Comparison of ENCODE assay signal across 16 cellular contexts in genomic region chr1:36153476-36153875, GRCh38. TPM values are rescaled to one million over a fixed set of nuclear protein-coding genes. Genes with fewer than 3 reads are reported as not detected.
DNase-seq lines count a peak whose midpoint lies in the region; ATAC-seq and TF ChIP-seq lines count a peak whose summit lies in the region.
"Had no signal": no experiment of that assay in that cellular context is flagged by ENCODE, and none has a peak within 500 bp of the region (broad histone marks: within the 10 kb centered on the region; RNA-seq: fewer than 3 reads in every experiment).

No MANE protein-coding gene starts in this region.

- TF ChIP-seq EP300 in esophagus muscularis mucosa (IDR thresholded peaks at IDR 0.05): no peak

- H3K4me1 ChIP-seq in esophagus muscularis mucosa: peaks cover 51 to 78% (median 63%) of the 10 kb centered on the region in 4 donors

- H3K4me3 ChIP-seq in esophagus muscularis mucosa: no peak overlapping the region
- H3K4me3 ChIP-seq: PC-9 had no signal

- CTCF ChIA-PET in activated naive CD4-positive, alpha-beta T cell treated with anti-CD3 and anti-CD28 coated beads for 36 hours (lab: Charles Lee): interaction anchor here (1.1 to 2.7 kb wide), 2 partner anchors 35 to 71 kb away, joined by 3 to 15 read pairs; partner anchors contain the start of gene THRAP3
- CTCF ChIA-PET in RWPE1 (lab: Yijun Ruan, JAX): no interaction called here

- H3K27ac ChIP-seq in RWPE1 (peak overlapping the region; percentile 99), esophagus muscularis mucosa (replicated peaks in 1 of 4) (peak overlapping the region in 3 of 4 donors; percentile 98 to 99 (median 99))
- H3K27ac ChIP-seq: epithelial cell of prostate, PC-9 had no signal

- H3K36me3 ChIP-seq in esophagus muscularis mucosa: peaks cover 0 to 5% (median 0%) of the 10 kb centered on the region in 4 donors

- H3K4me3 Mint-ChIP-seq in activated naive CD4-positive, alpha-beta T cell treated with anti-CD3 and anti-CD28 coated beads for 36 hours: no peak overlapping the region
- H3K4me3 Mint-ChIP-seq in stimulated activated memory B cell treated with anti-CD40 and anti-IgM and Interleukin-4, amounts not matched to agents 10 μg/mL and 1 μg/mL and 100 μg/mL, for 72 hours: no peak overlapping the region

- H3K27ac Mint-ChIP-seq in activated naive CD4-positive, alpha-beta T cell treated with anti-CD3 and anti-CD28 coated beads for 36 hours: peak overlapping the region; percentile 81
- peak overlapping the region; percentile 94 for H3K27ac Mint-ChIP-seq in stimulated activated memory B cell treated with anti-CD40 and anti-IgM and Interleukin-4, amounts not matched to agents 10 μg/mL and 1 μg/mL and 100 μg/mL, for 72 hours

- 93% methylated on average over 6 of the region's 6 CpGs for WGBS in esophagus muscularis mucosa

- no peaks in the 10 kb centered on the region for H3K9me3 Mint-ChIP-seq in activated naive CD4-positive, alpha-beta T cell treated with anti-CD3 and anti-CD28 coated beads for 36 hours
- no peaks in the 10 kb centered on the region for H3K9me3 Mint-ChIP-seq in stimulated activated memory B cell treated with anti-CD40 and anti-IgM and Interleukin-4, amounts not matched to agents 10 μg/mL and 1 μg/mL and 100 μg/mL, for 72 hours

- H3K9me3 ChIP-seq in esophagus muscularis mucosa: no peaks in the 10 kb centered on the region

- no peak for TF ChIP-seq POLR2A in esophagus muscularis mucosa (IDR thresholded peaks at IDR 0.05; ENCODE audit: low read depth)

- TF ChIP-seq CTCF in RWPE1 (conservative IDR thresholded peaks at IDR 0.05; ENCODE audit: low read depth) (no peak), esophagus muscularis mucosa (IDR thresholded peaks at IDR 0.05) (no peak)

- H3K36me3 Mint-ChIP-seq in activated naive CD4-positive, alpha-beta T cell treated with anti-CD3 and anti-CD28 coated beads for 36 hours (ENCODE audit: low read depth): peaks cover 6% of the 10 kb centered on the region
- H3K36me3 Mint-ChIP-seq in stimulated activated memory B cell treated with anti-CD40 and anti-IgM and Interleukin-4, amounts not matched to agents 10 μg/mL and 1 μg/mL and 100 μg/mL, for 72 hours: no peaks in the 10 kb centered on the region

- no peaks in the 10 kb centered on the region for H3K27me3 Mint-ChIP-seq in activated naive CD4-positive, alpha-beta T cell treated with anti-CD3 and anti-CD28 coated beads for 36 hours (ENCODE audit: low read depth)
- H3K27me3 Mint-ChIP-seq in stimulated activated memory B cell treated with anti-CD40 and anti-IgM and Interleukin-4, amounts not matched to agents 10 μg/mL and 1 μg/mL and 100 μg/mL, for 72 hours: no peaks in the 10 kb centered on the region

- DNase-seq in activated naive CD4-positive, alpha-beta T cell treated with anti-CD3 and anti-CD28 coated beads for 36 hours: no peak
- no peak for DNase-seq in activated naive CD4-positive, alpha-beta T cell (lab: John Stamatoyannopoulos, UW)
- DNase-seq in RWPE1 (ENCODE audit: low spot score) (no peak), esophagus muscularis mucosa (ENCODE audit: extremely low spot score) (no peak), NCI-H446 treated with DMSO at 0.1 percent for 48 hours (lab: John Stamatoyannopoulos, UW) (no peak)
- no peak for DNase-seq in stimulated activated CD4-positive, alpha-beta T cell treated with anti-CD3 and anti-CD28 coated beads, Interleukin-2, amount 100 ng/mL, for 24 hours
- DNase-seq: activated CD4-positive, alpha-beta T cell treated with anti-CD3 and anti-CD28 coated beads for 4 hours; activated gamma-delta T cell; left colon; NCI-H187; NCI-H526; PC-9 had no signal

- no peaks in the 10 kb centered on the region for H3K27me3 ChIP-seq in esophagus muscularis mucosa

- H3K4me1 Mint-ChIP-seq in activated naive CD4-positive, alpha-beta T cell treated with anti-CD3 and anti-CD28 coated beads for 36 hours (ENCODE audit: low read depth): peaks cover 67% of the 10 kb centered on the region
- H3K4me1 Mint-ChIP-seq in stimulated activated memory B cell treated with anti-CD40 and anti-IgM and Interleukin-4, amounts not matched to agents 10 μg/mL and 1 μg/mL and 100 μg/mL, for 72 hours: peaks cover 73% of the 10 kb centered on the region

- intact Hi-C loops in activated naive CD4-positive, alpha-beta T cell treated with anti-CD3 and anti-CD28 coated beads for 36 hours (cut with micrococcal nuclease): loop anchor here (10.0 kb wide), 2 partner anchors 959 to 1361 kb away; partner anchors contain the start of genes MEAF6 and SFPQ
- intact Hi-C loops in esophagus muscularis mucosa (cut with DNase I): loop anchor here (10.0 kb wide), 1 partner anchor 231 kb away; the partner anchor contains the start of gene STK40

- ATAC-seq in stimulated activated memory B cell treated with anti-CD40 and anti-IgM and Interleukin-4, amounts not matched to agents 10 μg/mL and 1 μg/mL and 100 μg/mL, for 72 hours: no peak
- ATAC-seq in GM21717 (IDR thresholded peaks at IDR 0.05; ENCODE audit: unreplicated experiment): no peak
- ATAC-seq: left colon, sciatic nerve had no signal

- POLR2A ChIA-PET in RWPE1 (lab: Yijun Ruan, JAX; ENCODE audit: low non-redundant PET): no interaction called here

RNA-seq across cellular contexts. Expression of gene MAP7D1, which starts 2.5 kb away (rescaled TPM):
- 100 to 1,000 TPM; 106 TPM for total RNA-seq in activated naive CD4-positive, alpha-beta T cell treated with anti-CD3 and anti-CD28 coated beads for 36 hours
- 100 to 1,000 TPM; 162 to 263 (median 225) TPM for total RNA-seq in esophagus muscularis mucosa

RNA-seq across cellular contexts. Expression of gene TRAPPC3, which starts 4.2 kb away (rescaled TPM):
- total RNA-seq in activated naive CD4-positive, alpha-beta T cell treated with anti-CD3 and anti-CD28 coated beads for 36 hours: 10 to 100 TPM; 35.9 to 37.6 TPM
- total RNA-seq in esophagus muscularis mucosa: 100 to 1,000 TPM in 3 of 4 donors, 10 to 100 TPM in 1; 97.9 to 164 (median 122) TPM

RNA-seq across cellular contexts. Expression of gene COL8A2, which starts 28.5 kb away (rescaled TPM):
- under 1 TPM in 1 of 2 experiments, not detected in 1; 0.07 TPM for total RNA-seq in activated naive CD4-positive, alpha-beta T cell treated with anti-CD3 and anti-CD28 coated beads for 36 hours
- total RNA-seq in esophagus muscularis mucosa: 10 to 100 TPM; 20.7 to 57.4 (median 34.7) TPM

Comparison
In these comparisons a context has a peak if more than half of its experiments do, and no peak if none do; other contexts are left out.
1. RNA of gene COL8A2, which starts 28.5 kb away (total RNA-seq): 20.7 to 57.4 TPM in esophagus muscularis mucosa; 0.07 TPM in activated naive CD4-positive, alpha-beta T cell treated with anti-CD3 and anti-CD28 coated beads for 36 hours; every median in the first group is over 10 times any median in the second.